Comparison of ENCODE assay signal across 10 cellular contexts in the genomic region with DNA sequence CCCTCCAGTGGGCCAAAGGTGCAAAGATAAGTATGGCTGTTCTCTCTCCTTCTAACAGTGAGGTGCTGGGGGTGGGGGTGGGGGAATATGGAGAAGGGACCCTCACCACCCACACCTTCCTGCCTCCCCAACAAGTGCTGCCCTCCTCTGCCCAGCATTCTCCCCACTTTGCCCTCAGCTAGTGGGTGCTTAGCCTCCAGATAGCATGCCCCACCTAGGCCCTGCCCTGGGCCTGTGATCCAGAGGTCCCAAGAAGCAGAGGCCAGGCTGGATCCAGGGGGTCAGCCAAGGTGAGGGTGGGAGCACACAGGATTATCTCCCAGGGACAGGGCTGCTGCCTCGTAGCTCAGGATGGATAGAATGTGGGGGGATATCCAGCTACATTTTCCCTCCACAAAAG. TPM values are rescaled to one million over a fixed set of nuclear protein-coding genes. Genes with fewer than 3 reads are reported as not detected.
DNase-seq lines count a peak whose midpoint lies in the region; ATAC-seq and TF ChIP-seq lines count a peak whose summit lies in the region.
"Had no signal": no experiment of that assay in that cellular context is flagged by ENCODE, and none has a peak within 500 bp of the region (broad histone marks: within the 10 kb centered on the region; RNA-seq: fewer than 3 reads in every experiment).

No MANE protein-coding gene starts in this region.

- H3K9me3 ChIP-seq in iPS-18a (ENCODE audit: control insufficient read depth, low read depth, low read length): no peaks in the 10 kb centered on the region
- H3K9me3 ChIP-seq in stomach: no peaks in the 10 kb centered on the region

- no peak for DNase-seq in T-helper 1 cell
- DNase-seq in activated T-helper 2 cell treated with anti-CD3 and anti-CD28 coated beads, Interferon-gamma antibody, Interleukin-2, Interleukin-4, amounts not matched to agents 10 μg/mL and 5 μg/mL and 100 μg/mL, durations not matched to agents 14 hours and 24 hours and 36 hours (ENCODE audit: low spot score): no peak
- no peak for DNase-seq in stomach
- DNase-seq in foreskin keratinocyte: no peak

- H3K4me1 Mint-ChIP-seq in T-helper 1 cell treated with Interleukin-12 subunit alpha and Interleukin-12 subunit beta and Interleukin-4 antibody, amounts not matched to agents 30 μg/mL and 1 μg/mL, for 36 hours (ENCODE audit: low read depth): peaks cover 17% of the 10 kb centered on the region
- peaks cover 21% of the 10 kb centered on the region for H3K4me1 Mint-ChIP-seq in activated T-helper 2 cell treated with anti-CD3 and anti-CD28 coated beads, Interferon-gamma antibody, Interleukin-2, Interleukin-4, amounts not matched to agents 10 μg/mL and 5 μg/mL and 100 μg/mL, durations not matched to agents 14 hours and 24 hours and 36 hours (ENCODE audit: low read depth)

- H3K4me3 Mint-ChIP-seq in T-helper 1 cell treated with Interleukin-12 subunit alpha and Interleukin-12 subunit beta and Interleukin-4 antibody, amounts not matched to agents 30 μg/mL and 1 μg/mL, for 36 hours: peak overlapping the region; percentile 78
- H3K4me3 Mint-ChIP-seq in activated T-helper 2 cell treated with anti-CD3 and anti-CD28 coated beads, Interferon-gamma antibody, Interleukin-2, Interleukin-4, amounts not matched to agents 10 μg/mL and 5 μg/mL and 100 μg/mL, durations not matched to agents 14 hours and 24 hours and 36 hours (ENCODE audit: low read depth): peak overlapping the region; percentile 86

- peaks cover 9% of the 10 kb centered on the region for H3K4me1 ChIP-seq in iPS-18a (ENCODE audit: control insufficient read depth, low read depth, low read length)
- peaks cover 26 to 64% (median 53%) of the 10 kb centered on the region in 4 donors for H3K4me1 ChIP-seq in stomach
- H3K4me1 ChIP-seq in foreskin keratinocyte: no peaks in the 10 kb centered on the region

- TF ChIP-seq EP300 in stomach (IDR thresholded peaks at IDR 0.05): no peak

- ATAC-seq in foreskin keratinocyte (no peak), HG02840 (IDR thresholded peaks at IDR 0.05; ENCODE audit: low FRiP score, unreplicated experiment) (no peak), HG03097 (IDR thresholded peaks at IDR 0.05; ENCODE audit: low FRiP score, unreplicated experiment) (no peak)

- intact Hi-C loops in activated T-helper 2 cell treated with anti-CD3 and anti-CD28 coated beads, Interferon-gamma antibody, Interleukin-2, Interleukin-4, amounts not matched to agents 10 μg/mL and 5 μg/mL and 100 μg/mL, durations not matched to agents 14 hours and 24 hours and 36 hours (cut with micrococcal nuclease): loop anchor here (2.0 to 5.0 kb wide), 2 partner anchors 14 to 359 kb away; a partner anchor contains a TSS
- intact Hi-C loops in stomach (cut with DNase I; ENCODE audit: low total_unique reads): loop anchor here (10.0 kb wide), 1 partner anchor 92 kb away; no protein-coding TSS in a partner anchor

- H3K27ac ChIP-seq in iPS-18a (ENCODE audit: low read length) (no peak overlapping the region), stomach (peak overlapping the region in 4 of 5 donors; percentile 10 to 94 (median 78)), foreskin keratinocyte (no peak overlapping the region)

- H3K4me3 ChIP-seq in iPS-18a (ENCODE audit: low read length) (peak overlapping the region; percentile 82), stomach (peak overlapping the region; percentile 73 to 88 (median 80))

- peaks cover 5% of the 10 kb centered on the region for H3K36me3 ChIP-seq in iPS-18a (ENCODE audit: control insufficient read depth, low read depth, low read length)
- H3K36me3 ChIP-seq in stomach: peaks cover 0 to 5% (median 0%) of the 10 kb centered on the region in 4 donors

- H3K27me3 Mint-ChIP-seq in T-helper 1 cell treated with Interleukin-12 subunit alpha and Interleukin-12 subunit beta and Interleukin-4 antibody, amounts not matched to agents 30 μg/mL and 1 μg/mL, for 36 hours (ENCODE audit: low read depth): no peaks in the 10 kb centered on the region
- no peaks in the 10 kb centered on the region for H3K27me3 Mint-ChIP-seq in activated T-helper 2 cell treated with anti-CD3 and anti-CD28 coated beads, Interferon-gamma antibody, Interleukin-2, Interleukin-4, amounts not matched to agents 10 μg/mL and 5 μg/mL and 100 μg/mL, durations not matched to agents 14 hours and 24 hours and 36 hours (ENCODE audit: low read depth)

- no peak overlapping the region for H3K27ac Mint-ChIP-seq in T-helper 1 cell treated with Interleukin-12 subunit alpha and Interleukin-12 subunit beta and Interleukin-4 antibody, amounts not matched to agents 30 μg/mL and 1 μg/mL, for 36 hours
- no peak overlapping the region for H3K27ac Mint-ChIP-seq in activated T-helper 2 cell treated with anti-CD3 and anti-CD28 coated beads, Interferon-gamma antibody, Interleukin-2, Interleukin-4, amounts not matched to agents 10 μg/mL and 5 μg/mL and 100 μg/mL, durations not matched to agents 14 hours and 24 hours and 36 hours

- H3K9ac ChIP-seq in iPS-18a (ENCODE audit: low read length): peak overlapping the region; percentile 72

- 40 to 72% (median 67%) methylated on average over 1 of the region's 1 CpG for WGBS in stomach, 5 donors

- TF ChIP-seq CTCF in stomach (IDR thresholded peaks at IDR 0.05) (no peak), foreskin keratinocyte (conservative IDR thresholded peaks at IDR 0.05) (no peak)

- no peaks in the 10 kb centered on the region for H3K9me3 Mint-ChIP-seq in T-helper 1 cell treated with Interleukin-12 subunit alpha and Interleukin-12 subunit beta and Interleukin-4 antibody, amounts not matched to agents 30 μg/mL and 1 μg/mL, for 36 hours
- H3K9me3 Mint-ChIP-seq in activated T-helper 2 cell treated with anti-CD3 and anti-CD28 coated beads, Interferon-gamma antibody, Interleukin-2, Interleukin-4, amounts not matched to agents 10 μg/mL and 5 μg/mL and 100 μg/mL, durations not matched to agents 14 hours and 24 hours and 36 hours: no peaks in the 10 kb centered on the region

- no peaks in the 10 kb centered on the region for H3K36me3 Mint-ChIP-seq in T-helper 1 cell treated with Interleukin-12 subunit alpha and Interleukin-12 subunit beta and Interleukin-4 antibody, amounts not matched to agents 30 μg/mL and 1 μg/mL, for 36 hours (ENCODE audit: low read depth)
- peaks cover 3% of the 10 kb centered on the region for H3K36me3 Mint-ChIP-seq in activated T-helper 2 cell treated with anti-CD3 and anti-CD28 coated beads, Interferon-gamma antibody, Interleukin-2, Interleukin-4, amounts not matched to agents 10 μg/mL and 5 μg/mL and 100 μg/mL, durations not matched to agents 14 hours and 24 hours and 36 hours (ENCODE audit: low read depth)

- H3K27me3 ChIP-seq in iPS-18a (ENCODE audit: control insufficient read depth, insufficient read depth, low read length) (no peaks in the 10 kb centered on the region), stomach (no peaks in the 10 kb centered on the region), foreskin keratinocyte (no peaks in the 10 kb centered on the region)

- TF ChIP-seq POLR2A in stomach (IDR thresholded peaks at IDR 0.05): no peak

RNA-seq across cellular contexts. Expression of a gene that starts 1.2 kb away (rescaled TPM):
- total RNA-seq in activated T-helper 2 cell treated with anti-CD3 and anti-CD28 coated beads, Interferon-gamma antibody, Interleukin-2, Interleukin-4, amounts not matched to agents 10 μg/mL and 5 μg/mL and 100 μg/mL, durations not matched to agents 14 hours and 24 hours and 36 hours: 55.8 and 56.3 TPM in 2 replicates
- total RNA-seq in stomach (100 to 1,000 TPM in 1 of 5 donors, 10 to 100 TPM in 2, 1 to 10 TPM in 2; 5.9 to 136 (median 49.0) TPM), foreskin keratinocyte (77.4 and 81.3 TPM in 2 replicates)
- polyA plus RNA-seq in stomach (10 to 100 TPM; 14.4 to 32.6 (median 22.2) TPM), foreskin keratinocyte (93.0 and 100 TPM in 2 replicates)

RNA-seq across cellular contexts. Expression of a gene that starts 14.9 kb away (rescaled TPM):
- not detected in 2 replicates for total RNA-seq in activated T-helper 2 cell treated with anti-CD3 and anti-CD28 coated beads, Interferon-gamma antibody, Interleukin-2, Interleukin-4, amounts not matched to agents 10 μg/mL and 5 μg/mL and 100 μg/mL, durations not matched to agents 14 hours and 24 hours and 36 hours
- not detected for total RNA-seq in stomach
- polyA plus RNA-seq in stomach: under 1 TPM in 2 of 3 donors, not detected in 1; 0.18 to 0.19 TPM
- 0.14 and 0.17 TPM in 2 replicates for total RNA-seq in foreskin keratinocyte
- polyA plus RNA-seq in foreskin keratinocyte: 0.14 and 0.16 TPM in 2 replicates
- total RNA-seq: liver had no signal
- polyA plus RNA-seq: liver had no signal

RNA-seq across cellular contexts. Expression of a gene that starts 20.2 kb away (rescaled TPM):
- 66.1 and 68.9 TPM in 2 replicates for total RNA-seq in activated T-helper 2 cell treated with anti-CD3 and anti-CD28 coated beads, Interferon-gamma antibody, Interleukin-2, Interleukin-4, amounts not matched to agents 10 μg/mL and 5 μg/mL and 100 μg/mL, durations not matched to agents 14 hours and 24 hours and 36 hours
- total RNA-seq in stomach: 100 to 1,000 TPM in 1 of 5 donors, 10 to 100 TPM in 4; 24.5 to 130 (median 68.3) TPM
- polyA plus RNA-seq in stomach: 10 to 100 TPM; 36.5 to 90.7 (median 79.6) TPM
- total RNA-seq in foreskin keratinocyte: 79.5 and 79.9 TPM in 2 replicates
- 67.2 and 68.9 TPM in 2 replicates for polyA plus RNA-seq in foreskin keratinocyte

RNA-seq across cellular contexts. Expression of a gene that starts 29.7 kb away (rescaled TPM):
- 101 and 103 TPM in 2 replicates for total RNA-seq in activated T-helper 2 cell treated with anti-CD3 and anti-CD28 coated beads, Interferon-gamma antibody, Interleukin-2, Interleukin-4, amounts not matched to agents 10 μg/mL and 5 μg/mL and 100 μg/mL, durations not matched to agents 14 hours and 24 hours and 36 hours
- 10 to 100 TPM in 4 of 5 donors, 1 to 10 TPM in 1; 9.4 to 56.5 (median 32.6) TPM for total RNA-seq in stomach
- 10 to 100 TPM; 18.0 to 23.1 (median 22.6) TPM for polyA plus RNA-seq in stomach
- total RNA-seq in foreskin keratinocyte: 58.4 and 69.9 TPM in 2 replicates
- polyA plus RNA-seq in foreskin keratinocyte: 47.5 and 64.1 TPM in 2 replicates

RNA-seq across cellular contexts. Expression of a gene that starts 33.9 kb away (rescaled TPM):
- 0.05 TPM in 1 of 2 replicates, not detected in the other for total RNA-seq in activated T-helper 2 cell treated with anti-CD3 and anti-CD28 coated beads, Interferon-gamma antibody, Interleukin-2, Interleukin-4, amounts not matched to agents 10 μg/mL and 5 μg/mL and 100 μg/mL, durations not matched to agents 14 hours and 24 hours and 36 hours
- total RNA-seq in stomach (10 to 100 TPM in 1 of 5 donors, 1 to 10 TPM in 3, under 1 TPM in 1; 0.87 to 14.3 (median 6.1) TPM), foreskin keratinocyte (0.04 and 0.10 TPM in 2 replicates)
- polyA plus RNA-seq in stomach (1 to 10 TPM; 3.0 to 5.3 (median 3.7) TPM), foreskin keratinocyte (0.02 TPM in 2 replicates)
- total RNA-seq: A172 had no signal

Comparison
In these comparisons a context has a peak if more than half of its experiments do, and no peak if none do; other contexts are left out.
1. H3K27ac ChIP-seq: peak in stomach (4 of 5); none in iPS-18a (single experiment) and foreskin keratinocyte (single experiment).